ENCODE assay signal across 8 cellular contexts in the genomic region with DNA sequence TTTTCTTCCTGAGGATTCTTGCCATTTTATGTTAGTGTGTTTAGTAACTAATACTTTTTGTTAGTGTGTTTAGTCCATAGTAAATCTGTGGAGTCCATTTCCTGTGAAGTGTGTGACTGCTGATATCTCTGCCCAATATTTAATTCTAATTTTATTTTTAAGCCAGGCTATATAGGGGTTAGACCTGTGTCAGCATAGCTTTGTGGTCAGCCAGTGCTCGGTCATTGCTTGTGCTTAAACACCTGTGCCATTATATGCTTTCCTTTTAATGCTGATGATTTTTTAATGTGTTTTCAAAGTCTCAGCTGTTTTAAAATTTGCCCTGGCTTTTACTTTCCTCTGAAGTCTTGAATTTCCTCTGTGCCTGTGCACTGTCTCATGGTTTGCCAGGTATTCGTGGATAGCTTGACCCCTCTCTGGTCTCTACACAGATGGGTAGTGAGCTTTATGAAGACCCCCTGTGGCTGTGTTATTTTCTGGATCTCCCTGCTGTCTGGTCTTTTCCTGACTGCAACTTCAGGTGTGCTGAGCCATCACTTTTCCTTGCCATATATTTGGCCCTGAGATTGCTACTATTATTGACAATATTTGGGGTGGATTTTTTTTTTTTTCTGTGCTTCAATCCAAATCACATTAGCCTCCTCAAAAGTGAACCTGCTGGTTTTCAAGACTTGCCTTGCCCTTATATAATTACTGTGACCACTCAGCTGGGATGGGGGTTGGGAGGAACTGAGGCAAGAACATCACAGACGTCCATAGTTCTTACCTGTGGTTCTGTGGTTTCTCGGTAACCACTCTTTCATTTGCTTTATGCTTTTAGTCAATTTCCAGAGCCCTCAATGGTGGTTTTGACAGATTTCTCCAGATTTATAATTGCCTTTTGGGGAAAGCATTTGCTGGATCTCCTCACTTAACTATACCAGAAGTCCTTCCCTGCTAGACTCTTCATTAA. TPM values are rescaled to one million over a fixed set of nuclear protein-coding genes. Genes with fewer than 3 reads are reported as not detected.
DNase-seq lines count a peak whose midpoint lies in the region; ATAC-seq, FAIRE-seq and TF ChIP-seq lines count a peak whose summit lies in the region.

No MANE protein-coding gene starts in this region.

- CTCF ChIA-PET in GM12878 (lab: Yijun Ruan, JAX): interaction anchor here (1.4 to 2.3 kb wide), 4 partner anchors 9 to 25 kb away, joined by 3 to 18 read pairs (median 10); no protein-coding TSS in a partner anchor

- intact Hi-C loops in GM12878 (cut with micrococcal nuclease; ENCODE audit: unreplicated experiment): no loop called here
- intact Hi-C loops in ovary (cut with DNase I): no loop called here

- H3K4me3 ChIP-seq in GM12878 (no peak overlapping the region), ovary (no peak overlapping the region)

- H3K27ac ChIP-seq in GM12878 (ENCODE audit: control insufficient read depth, insufficient read depth) (no peak overlapping the region), ovary (no peak overlapping the region)

- BruUV-seq in GM12878 (replicated peaks; lab: Mats Ljungman, UMichigan): no TSS peak

- H3K9ac ChIP-seq in GM12878 (ENCODE audit: control insufficient read depth, insufficient read depth, low read length): no peak overlapping the region

- H3K36me3 ChIP-seq in GM12878 (ENCODE audit: control insufficient read depth in 2 of 2, insufficient read depth in 2 of 2, low read length in 1 of 2) (no peaks in the 10 kb centered on the region), ovary (no peaks in the 10 kb centered on the region)

- H3K4me1 ChIP-seq in GM12878 (ENCODE audit: control insufficient read depth, insufficient read depth, low read length) (peaks cover 7% of the 10 kb centered on the region), ovary (ENCODE audit: insufficient read depth) (no peaks in the 10 kb centered on the region)

- H3K9me3 ChIP-seq in GM12878 (replicated peaks; ENCODE audit: control insufficient read depth, insufficient read depth, low read length) (peaks cover 5% of the 10 kb centered on the region), ovary (no peaks in the 10 kb centered on the region)

- TF ChIP-seq RAD21 in GM12878 (IDR thresholded peaks at IDR 0.05; ENCODE audit: insufficient read depth, low read depth, low read length): no peak

- H3K79me2 ChIP-seq in GM12878 (ENCODE audit: control insufficient read depth, insufficient read depth, low read length): no peaks in the 10 kb centered on the region

- peak overlapping the region; percentile 59; the same call in 1 of the 2 replicates for H3K4me2 ChIP-seq in GM12878 (ENCODE audit: control insufficient read depth, insufficient read depth)

- RAD21 ChIA-PET in GM12878 (lab: Charles Lee; ENCODE audit: unreplicated experiment): interaction anchor here (0.9 to 1.6 kb wide), 2 partner anchors 12 to 41 kb away, joined by 3 to 4 read pairs; no protein-coding TSS in a partner anchor

- DNase-seq in GM12891 (ENCODE audit: insufficient read length, low spot score) (no peak), GM20000 (ENCODE audit: low spot score) (peak; percentile 12), GM12878 (ENCODE audit: low read depth, low spot score) (peak; percentile 41), NCI-H2196 treated with DMSO at 0.1 percent for 48 hours (lab: John Stamatoyannopoulos, UW; ENCODE audit: unreplicated experiment) (no peak), frontal cortex (ENCODE audit: low spot score in 2 of 2) (no peak), ovary (no peak)
- DNase-seq in stimulated activated CD4-positive, alpha-beta T cell treated with anti-CD3 and anti-CD28 coated beads, Interleukin-4, amount 100 ng/mL, for 24 hours: no peak

- TF ChIP-seq EP300 in GM12878 (IDR thresholded peaks at IDR 0.05; ENCODE audit: borderline replicate concordance in 1 of 2, control insufficient read depth in 1 of 2, low read depth in 2 of 2, low read length in 2 of 2) (peak in 1 of 2 experiments; percentile 43; a peak in 1 of 4 replicates), ovary (IDR thresholded peaks at IDR 0.05) (no peak)

- ATAC-seq in HG03064 (IDR thresholded peaks at IDR 0.05; ENCODE audit: low read depth, unreplicated experiment) (peak; percentile 63), GM12878 (peak; percentile 97)

- H2AFZ ChIP-seq in GM12878 (ENCODE audit: control insufficient read depth, low read depth, low read length): no peak overlapping the region

- no peaks in the 10 kb centered on the region for H4K20me1 ChIP-seq in GM12878 (ENCODE audit: control insufficient read depth, insufficient read depth)

- TF ChIP-seq CTCF in GM20000 (IDR thresholded peaks at IDR 0.05; ENCODE audit: extremely low read depth, missing control alignments) (no peak), GM12878 (IDR thresholded peaks at IDR 0.05 in 2 of 3, conservative IDR thresholded peaks at IDR 0.05 in 1 of 3; ENCODE audit: control insufficient read depth in 2 of 3, extremely low read depth in 1 of 3, insufficient read depth in 1 of 3, low read depth in 3 of 3, low read length in 3 of 3) (no peak), ovary (IDR thresholded peaks at IDR 0.05) (no peak)

- SMC1A ChIA-PET in GM12878 (lab: Charles Lee; ENCODE audit: uncharacterized antibody, unreplicated experiment): interaction anchor here (0.6 to 1.7 kb wide), 10 partner anchors 9 to 112 kb away, joined by 3 to 8 read pairs (median 4); no protein-coding TSS in a partner anchor

- no peaks in the 10 kb centered on the region for H3K27me3 ChIP-seq in GM12878 (replicated peaks in 1 of 2; ENCODE audit: control insufficient read depth in 2 of 2, insufficient read depth in 2 of 2, low read length in 1 of 2)
- H3K27me3 ChIP-seq in ovary: no peaks in the 10 kb centered on the region

- no peak for TF ChIP-seq POLR2A in GM12891 (IDR thresholded peaks at IDR 0.05; ENCODE audit: low read depth, low read length)
- TF ChIP-seq POLR2A in GM12878 (IDR thresholded peaks at IDR 0.05; ENCODE audit: low read depth, low read length): no peak
- TF ChIP-seq POLR2A in ovary (IDR thresholded peaks at IDR 0.05): no peak

- FAIRE-seq in GM12891 (lab: Jason Lieb, UNC) (peak; percentile 84), GM12878 (lab: Jason Lieb, UNC) (no peak), frontal cortex (lab: Jason Lieb, UNC) (no peak)

- in situ Hi-C loops in GM12878 (cut with MboI): no loop called here

- POLR2A ChIA-PET in GM12878 (lab: Charles Lee): no interaction called here

- 48% methylated on average over 4 of the region's 4 CpGs for WGBS in GM12878 (ENCODE audit: insufficient coverage, insufficient replicate concordance, low lambda C conversion rate, missing lambda C conversion rate)
- WGBS in ovary, 3 donors: 75 to 85% (median 85%) methylated on average over 4 of the region's 4 CpGs

TF ChIP-seq in GM12891, 5 proteins besides CTCF, POLR2A, EP300 and RAD21:
- TF ChIP-seq TAF1 (IDR thresholded peaks at IDR 0.05; ENCODE audit: low read depth, low read length) (no peak), SPI1 (IDR thresholded peaks at IDR 0.05; ENCODE audit: low read depth, low read length) (peak; percentile 53; the same call in 1 of the 2 replicates)

TF ChIP-seq in GM12878, 131 proteins besides CTCF, POLR2A, EP300 and RAD21 (continues in another document):
- TF ChIP-seq TARDBP (IDR thresholded peaks at IDR 0.05; ENCODE audit: borderline replicate concordance) (no peak), RUNX3 (IDR thresholded peaks at IDR 0.05; ENCODE audit: low read length) (peak; percentile 96), MTA2 (IDR thresholded peaks at IDR 0.05; ENCODE audit: low read depth) (peak; percentile 78; the same call in 1 of the 2 replicates), IKZF2 (IDR thresholded peaks at IDR 0.05) (peak; percentile 37 to 46; a peak in 2 of 4 replicates), CHD2 (IDR thresholded peaks at IDR 0.05; ENCODE audit: borderline replicate concordance, low read depth, low read length) (no peak), SPI1 (IDR thresholded peaks at IDR 0.05; ENCODE audit: borderline replicate concordance, insufficient read depth, low read depth, low read length) (peak; percentile 34; the same call in 1 of the 2 replicates), POU2F2 (IDR thresholded peaks at IDR 0.05; ENCODE audit: borderline replicate concordance, low read depth, low read length) (no peak), BCL11A (IDR thresholded peaks at IDR 0.05; ENCODE audit: low read depth, low read length) (peak; percentile 52; the same call in 1 of the 2 replicates), IKZF1 (conservative IDR thresholded peaks at IDR 0.05) (peak; percentile 40; the same call in 1 of the 2 replicates)
- TF ChIP-seq, protein P1, sequence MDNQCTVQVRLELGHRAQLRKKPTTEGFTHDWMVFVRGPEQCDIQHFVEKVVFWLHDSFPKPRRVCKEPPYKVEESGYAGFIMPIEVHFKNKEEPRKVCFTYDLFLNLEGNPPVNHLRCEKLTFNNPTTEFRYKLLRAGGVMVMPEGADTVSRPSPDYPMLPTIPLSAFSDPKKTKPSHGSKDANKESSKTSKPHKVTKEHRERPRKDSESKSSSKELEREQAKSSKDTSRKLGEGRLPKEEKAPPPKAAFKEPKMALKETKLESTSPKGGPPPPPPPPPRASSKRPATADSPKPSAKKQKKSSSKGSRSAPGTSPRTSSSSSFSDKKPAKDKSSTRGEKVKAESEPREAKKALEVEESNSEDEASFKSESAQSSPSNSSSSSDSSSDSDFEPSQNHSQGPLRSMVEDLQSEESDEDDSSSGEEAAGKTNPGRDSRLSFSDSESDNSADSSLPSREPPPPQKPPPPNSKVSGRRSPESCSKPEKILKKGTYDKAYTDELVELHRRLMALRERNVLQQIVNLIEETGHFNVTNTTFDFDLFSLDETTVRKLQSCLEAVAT (IDR thresholded peaks at IDR 0.05): 0 out of 2 replicates have a peak, but pooled peaks have one; percentile 29

RNA-seq across cellular contexts. Expression of a gene that starts 59.6 kb away (rescaled TPM):
- 4.4 TPM for polyA plus RNA-seq in GM12891 (2012; ENCODE audit: low read depth, missing spikeins)
- 87.7 and 88.3 TPM in 2 replicates for total RNA-seq in GM12878 (2013; cell fraction: nucleolus; rRNA removed)
- total RNA-seq in GM12878 (2014; rRNA removed): 14.0 and 15.0 TPM in 2 replicates
- total RNA-seq in GM12878 (2014; rRNA removed; fragmentation: Illumina TruSeq; extraction: Trizol): 17.3 and 18.2 TPM in 2 replicates
- 11.0 and 11.5 TPM in 2 replicates for total RNA-seq in GM12878 (2021)
- 2.8 TPM for polyA plus RNA-seq in GM12878 (2011; ENCODE audit: low read depth)
- 14.6 and 22.1 TPM in 2 replicates for polyA plus RNA-seq in GM12878 (2011; rRNA removed)
- polyA plus RNA-seq in GM12878 (2011; cell fraction: cytosol; rRNA removed): 4.8 TPM in 2 replicates
- polyA plus RNA-seq in GM12878 (2011; cell fraction: nucleus; rRNA removed): 22.6 and 22.8 TPM in 2 replicates
- 4.2 and 5.5 TPM in 2 replicates for polyA plus RNA-seq in GM12878 (2012)
- polyA plus RNA-seq in GM12878 (2014; fragmentation: Illumina TruSeq; extraction: Trizol): 10.9 and 15.8 TPM in 2 replicates
- 1 to 10 TPM; 2.9 to 3.6 TPM for polyA plus RNA-seq in GM12878 (2014; fragmentation: Nextera tagmentation; extraction: Ambion mirVana)
- polyA plus RNA-seq in GM12878 (2014; rRNA removed): 8.7 and 9.5 TPM in 2 replicates
- 10 to 100 TPM; 12.9 TPM for polyA plus RNA-seq in GM12878 (2016; fragmentation: Nextera tagmentation; extraction: Ambion mirVana)
- 22.8 and 28.4 TPM in 2 replicates for polyA minus RNA-seq in GM12878 (2011; rRNA and poly(A)+ RNA removed)
- polyA minus RNA-seq in GM12878 (2011; cell fraction: cytosol; rRNA and poly(A)+ RNA removed): 5.9 and 8.6 TPM in 2 replicates
- polyA minus RNA-seq in GM12878 (2011; cell fraction: nucleus; rRNA and poly(A)+ RNA removed): 31.9 and 53.4 TPM in 2 replicates
- total RNA-seq in frontal cortex: 79.5 TPM
- total RNA-seq in ovary: 10 to 100 TPM; 16.0 to 24.6 (median 19.2) TPM
- polyA plus RNA-seq in ovary: 10 to 100 TPM in 1 of 2 donors, 1 to 10 TPM in 1; 6.8 to 15.2 TPM

Comparison
In these comparisons a context has a peak if more than half of its experiments do, and no peak if none do; other contexts are left out.
1. DNase-seq: peak in GM20000 (single experiment) and GM12878 (single experiment); none in GM12891 (single experiment), NCI-H2196 treated with DMSO at 0.1 percent for 48 hours (single experiment), frontal cortex (0 of 2), ovary (0 of 5) and stimulated activated CD4-positive, alpha-beta T cell treated with anti-CD3 and anti-CD28 coated beads, Interleukin-4, amount 100 ng/mL, for 24 hours (single experiment).